Comparison of ENCODE assay signal across 11 cellular contexts in the genomic region with DNA sequence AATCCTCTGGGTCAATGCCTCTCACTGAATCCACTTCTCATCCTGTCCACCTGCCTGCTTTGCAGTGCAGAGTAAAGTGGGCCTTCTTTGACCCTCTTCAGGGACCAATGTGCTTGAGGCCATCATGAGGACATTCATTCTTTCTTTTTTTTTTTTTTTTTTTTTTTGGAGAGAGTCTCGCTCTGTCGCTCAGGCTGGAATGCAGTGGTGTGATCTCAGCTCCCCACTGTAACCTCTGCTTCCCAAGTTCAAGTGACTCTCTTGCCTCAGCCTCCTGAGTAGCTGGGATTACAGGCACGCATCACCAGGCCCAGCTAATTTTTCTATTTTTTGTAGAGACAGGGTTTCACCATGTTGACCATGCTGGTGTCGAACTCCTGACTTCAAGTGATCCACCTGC. TPM values are rescaled to one million over a fixed set of nuclear protein-coding genes. Genes with fewer than 3 reads are reported as not detected.
DNase-seq lines count a peak whose midpoint lies in the region; FAIRE-seq lines count a peak whose summit lies in the region.
"Not testable (repeated sequence)": the region's sequence is repeated elsewhere in the genome, so short reads cannot be mapped to it uniquely, and the experiment has no call there.
"Had no signal": no experiment of that assay in that cellular context is flagged by ENCODE, and none has a peak within 500 bp of the region (broad histone marks: within the 10 kb centered on the region; RNA-seq: fewer than 3 reads in every experiment).

No MANE protein-coding gene starts in this region.

- in situ Hi-C loops in Caki2 (cut with HindIII; ENCODE audit: low pct_unique_long_range_greater_than_20kb, low sequenced_read_pairs), result not testable (repeated sequence)

- DNase-seq in Caki2 (ENCODE audit: low read depth), result peak; percentile 31
- DNase-seq in RCC 7860 (ENCODE audit: low spot score), result peak; percentile 17
- peak; percentile 52 for DNase-seq in kidney tubule cell (ENCODE audit: low spot score)
- peak; percentile 45 for DNase-seq in renal cortical epithelial cell (ENCODE audit: low read depth)

- not testable (repeated sequence) for FAIRE-seq in RCC 7860 (lab: Jason Lieb, UNC)

RNA-seq across cellular contexts. Expression of a gene that starts 22.8 kb away (rescaled TPM):
- not detected in 2 replicates for total RNA-seq in Caki2 (2014; rRNA removed; shearing (Covaris generic); ENCODE audit: low replicate concordance)
- not detected in 2 replicates for total RNA-seq in renal cortical epithelial cell
- total RNA-seq: A673; B cell; Caco-2; CD8-positive, alpha-beta T cell; Daoy; G401; GM12878 had no signal

Comparison
In these comparisons a context has a peak if more than half of its experiments do, and no peak if none do; other contexts are left out.
1. Peak in every context shown above with its lines: DNase-seq.